ENCODE assay signal across 8 cellular contexts in genomic region chr3:194269610-194270145, GRCh38.
DNase-seq lines count a peak whose midpoint lies in the region; ATAC-seq and TF ChIP-seq lines count a peak whose summit lies in the region.

No MANE protein-coding gene starts in this region.

- CTCF ChIA-PET in PC-9 (lab: Charles Lee), result interaction anchor here (0.7 to 2.2 kb wide), 5 partner anchors 46 to 604 kb away, joined by 3 to 14 read pairs (median 4); no protein-coding TSS in a partner anchor

- no peak overlapping the region for H2BK5ac ChIP-seq in neuronal stem cell (ENCODE audit: low read length)

- no peaks in the 10 kb centered on the region for H3K79me2 ChIP-seq in PC-9 (ENCODE audit: low read depth)

- TF ChIP-seq EP300 in gastroesophageal sphincter (IDR thresholded peaks at IDR 0.05), result no peak

- H3K18ac ChIP-seq in neuronal stem cell (ENCODE audit: low read length), result peak overlapping the region; percentile 89

- TF ChIP-seq CTCF in AG09319 (IDR thresholded peaks at IDR 0.05; ENCODE audit: low read depth, low read length) (peak; percentile 37), PC-9 (conservative IDR thresholded peaks at IDR 0.05) (peak; percentile 76), gastroesophageal sphincter (IDR thresholded peaks at IDR 0.05) (peak in 3 of 4 experiments; percentile 64 to 67 (median 65))

- ATAC-seq in gastroesophageal sphincter, result peak; percentile 34

- no peaks in the 10 kb centered on the region for H3K27me3 ChIP-seq in PC-9 (ENCODE audit: insufficient read depth, low read depth)
- H3K27me3 ChIP-seq in gastroesophageal sphincter, result no peaks in the 10 kb centered on the region
- no peaks in the 10 kb centered on the region for H3K27me3 ChIP-seq in neuronal stem cell (ENCODE audit: control insufficient read depth in 3 of 3, insufficient read depth in 3 of 3, low read depth in 1 of 3, low read length in 3 of 3)

- H3K9me3 ChIP-seq in PC-9 (ENCODE audit: insufficient read depth, low read depth) (no peaks in the 10 kb centered on the region), gastroesophageal sphincter (no peaks in the 10 kb centered on the region), neuronal stem cell (replicated peaks in 1 of 2; ENCODE audit: control insufficient read depth in 2 of 2, insufficient read depth in 1 of 2, low read depth in 1 of 2, low read length in 2 of 2) (no peaks in the 10 kb centered on the region)

- peak overlapping the region; percentile 91 for H3K27ac ChIP-seq in PC-9
- H3K27ac ChIP-seq in gastroesophageal sphincter, result peak overlapping the region; percentile 59 to 90 (median 87)
- H3K27ac ChIP-seq in neuronal stem cell (replicated peaks; ENCODE audit: low read length), result no peak overlapping the region

- H3K4me2 ChIP-seq in PC-9, result peak overlapping the region; percentile 72
- H3K4me2 ChIP-seq in neuronal stem cell (ENCODE audit: insufficient read depth, low read length, poor library complexity, severe bottlenecking), result no peak overlapping the region

- H3K4me3 ChIP-seq in PC-9, result peak overlapping the region; percentile 38; the same call in 1 of the 2 replicates
- peak overlapping the region in 1 of 2 donors; percentile 8 for H3K4me3 ChIP-seq in gastroesophageal sphincter
- H3K4me3 ChIP-seq in neuronal stem cell (ENCODE audit: low read length in 2 of 2), result no peak overlapping the region

- POLR2A ChIA-PET in PC-9 (lab: Charles Lee; ENCODE audit: unreplicated experiment), result interaction anchor here (0.5 to 1.7 kb wide), 7 partner anchors 37 to 425 kb away, joined by 3 to 31 read pairs (median 3); no protein-coding TSS in a partner anchor

- H2BK12ac ChIP-seq in neuronal stem cell (ENCODE audit: low read length), result peak overlapping the region; percentile 88

- H4K20me1 ChIP-seq in PC-9 (ENCODE audit: insufficient read depth), result no peaks in the 10 kb centered on the region

- BruUV-seq in PC-9 (replicated peaks; lab: Mats Ljungman, UMichigan), result no TSS peak

- peaks cover 64% of the 10 kb centered on the region for H3F3A ChIP-seq in PC-9 (ENCODE audit: insufficient read depth, low read depth)

- intact Hi-C loops in PC-9 (cut with micrococcal nuclease; ENCODE audit: unreplicated experiment), result loop anchor here (1.0 to 2.0 kb wide), 7 partner anchors 27 to 127 kb away; no protein-coding TSS in a partner anchor

- DNase-seq in AG09319 (ENCODE audit: extremely low read depth, low read depth) (no peak), PC-9 (peak; percentile 82 to 88), neuronal stem cell (ENCODE audit: low spot score) (no peak), NCI-H1105 (lab: John Stamatoyannopoulos, UW) (no peak), activated gamma-delta T cell (lab: John Stamatoyannopoulos, UW) (no peak), NCI-H187 treated with DMSO at 0.1 percent for 48 hours (lab: John Stamatoyannopoulos, UW) (no peak)
- no peak for DNase-seq in activated T-cell treated with anti-CD3 and anti-CD28 coated beads, Interleukin-2, amount 50 U/mL, for 1 hour

- peak overlapping the region; percentile 58 for H2BK120ac ChIP-seq in neuronal stem cell (ENCODE audit: low read depth, low read length)

- H3K4me1 ChIP-seq in PC-9 (replicated peaks; ENCODE audit: insufficient read depth) (peaks cover 72% of the 10 kb centered on the region), gastroesophageal sphincter (peaks cover 5 to 92% (median 36%) of the 10 kb centered on the region in 3 donors), neuronal stem cell (ENCODE audit: control insufficient read depth in 2 of 2, insufficient read depth in 1 of 2, low read depth in 1 of 2, low read length in 2 of 2) (peaks cover 26 to 43% of the 10 kb centered on the region in 2 donors)

- H2AFZ ChIP-seq in PC-9, result no peak overlapping the region; the same call in 1 of the 2 replicates
- no peak overlapping the region for H2AFZ ChIP-seq in neuronal stem cell (ENCODE audit: low read length)

- peak overlapping the region; percentile 88 for H2AK5ac ChIP-seq in neuronal stem cell (ENCODE audit: low read depth, low read length)

- H3K14ac ChIP-seq in neuronal stem cell (ENCODE audit: low read length), result no peak overlapping the region

- H3K36me3 ChIP-seq in PC-9 (ENCODE audit: low read depth) (no peaks in the 10 kb centered on the region), gastroesophageal sphincter (no peaks in the 10 kb centered on the region), neuronal stem cell (replicated peaks in 1 of 2; ENCODE audit: control insufficient read depth in 2 of 2, insufficient read depth in 2 of 2, low read length in 2 of 2) (no peaks in the 10 kb centered on the region)

- no peak for TF ChIP-seq POLR2A in gastroesophageal sphincter (IDR thresholded peaks at IDR 0.05)

- H2BK15ac ChIP-seq in neuronal stem cell (ENCODE audit: low read length), result peak overlapping the region; percentile 94

- no peak overlapping the region for H3K9ac ChIP-seq in neuronal stem cell (ENCODE audit: low read depth, low read length, poor library complexity)

- peak overlapping the region; percentile 55 for H3K4ac ChIP-seq in neuronal stem cell (ENCODE audit: low read length)

- no CpG with 5 or more reads among the region's 29 CpGs for WGBS in gastroesophageal sphincter (ENCODE audit: low coverage in 1 of 2), 2 donors
- WGBS in neuronal stem cell (ENCODE audit: extremely low coverage in 2 of 2, insufficient read length in 2 of 2, insufficient replicate concordance in 1 of 2), 2 donors, result no CpG with 5 or more reads among the region's 29 CpGs

- no peak overlapping the region for H3K23ac ChIP-seq in neuronal stem cell (ENCODE audit: low read depth, low read length, poor library complexity)

- H4K91ac ChIP-seq in neuronal stem cell (ENCODE audit: low read depth, low read length, poor library complexity), result no peak overlapping the region

- no peaks in the 10 kb centered on the region for H3K9me2 ChIP-seq in PC-9 (ENCODE audit: insufficient read depth)

- no peaks in the 10 kb centered on the region for H3K79me1 ChIP-seq in neuronal stem cell (ENCODE audit: low read depth, low read length)

- H4K8ac ChIP-seq in neuronal stem cell (ENCODE audit: low read depth, low read length), result no peak overlapping the region

Comparison
In these comparisons a context has a peak if more than half of its experiments do, and no peak if none do; other contexts are left out.
1. DNase-seq: peak in PC-9 (2 of 2); none in AG09319 (single experiment), neuronal stem cell (single experiment), NCI-H1105 (single experiment), activated T-cell treated with anti-CD3 and anti-CD28 coated beads, Interleukin-2, amount 50 U/mL, for 1 hour (single experiment), activated gamma-delta T cell (single experiment) and NCI-H187 treated with DMSO at 0.1 percent for 48 hours (single experiment).
2. Peak in every context shown above with its lines, with median percentiles within 50 percentile points of each other: CTCF ChIP-seq.